ENCODE assay signal across 2 cellular contexts in the genomic region with DNA sequence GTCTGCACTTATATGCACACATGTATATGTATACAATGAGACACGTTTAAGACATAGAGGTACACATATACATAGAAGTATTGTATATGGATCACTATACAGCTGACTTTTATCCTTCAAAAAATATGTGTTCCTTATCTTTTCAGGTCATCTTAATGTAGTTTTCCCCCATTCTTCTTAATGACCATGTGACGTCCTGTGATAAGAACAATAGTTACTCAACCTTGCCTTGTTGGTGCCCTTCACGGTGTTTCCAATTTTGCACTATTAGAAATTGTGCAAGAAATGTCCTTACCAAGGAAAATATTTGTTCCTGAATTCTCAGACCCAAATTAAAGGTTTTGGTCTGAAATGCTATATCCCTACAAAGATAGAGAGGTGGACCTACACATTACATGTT.
TF ChIP-seq lines count a peak whose summit lies in the region.

No MANE protein-coding gene starts in this region.

TF ChIP-seq in GM12891, 5 proteins besides CTCF, POLR2A, EP300 and RAD21:
- TF ChIP-seq SPI1 (IDR thresholded peaks at IDR 0.05; ENCODE audit: low read depth, low read length) (no peak), POU2F2 (IDR thresholded peaks at IDR 0.05; ENCODE audit: low read depth, low read length) (no peak), POLR2AphosphoS5 (IDR thresholded peaks at IDR 0.05; ENCODE audit: low read depth, low read length) (no peak), PAX5 (IDR thresholded peaks at IDR 0.05; ENCODE audit: insufficient read depth, low read length, severe bottlenecking) (no peak), TAF1 (IDR thresholded peaks at IDR 0.05; ENCODE audit: low read depth, low read length) (no peak)

TF ChIP-seq in K562, 482 proteins besides CTCF, POLR2A, EP300 and RAD21:
- TF ChIP-seq ZNF311 (CRISPR knock-in tag; IDR thresholded peaks at IDR 0.05) (no peak), TEAD4 (IDR thresholded peaks at IDR 0.05; ENCODE audit: low read length) (peak; percentile 71), TEAD4 (CRISPR knock-in tag; IDR thresholded peaks at IDR 0.05; ENCODE audit: borderline replicate concordance) (no peak), TCF3 (CRISPR knock-in tag; IDR thresholded peaks at IDR 0.05) (peak; percentile 36), STAG1 (CRISPR knock-in tag; IDR thresholded peaks at IDR 0.05; ENCODE audit: borderline replicate concordance) (no peak), ARID1B (IDR thresholded peaks at IDR 0.05) (peak; percentile 55), CBFA2T3 (IDR thresholded peaks at IDR 0.05) (peak; percentile 62), TAF7 (tag; IDR thresholded peaks at IDR 0.05) (no peak), SMAD4 (CRISPR knock-in tag; conservative IDR thresholded peaks at IDR 0.05) (0 out of 2 replicates have a peak, but pooled peaks have one; percentile 16), GTF2E2 (tag; IDR thresholded peaks at IDR 0.05) (no peak), TAL1 (IDR thresholded peaks at IDR 0.05) (peak; percentile 32; the same call in 1 of the 2 replicates), CEBPB (tag; IDR thresholded peaks at IDR 0.05) (peak; percentile 66; the same call in 1 of the 2 replicates), DPF2 (IDR thresholded peaks at IDR 0.05) (peak; percentile 18; the same call in 1 of the 2 replicates), CXXC5 (CRISPR knock-in tag; IDR thresholded peaks at IDR 0.05) (peak; percentile 33; the same call in 1 of the 2 replicates), TRIM24 (IDR thresholded peaks at IDR 0.05) (peak; percentile 53 to 56; a peak in 2 of 4 replicates), SOX6 (IDR thresholded peaks at IDR 0.05) (peak; percentile 79)
